Comparison of ENCODE assay signal across 25 cellular contexts in genomic region chr15:40647523-40647922, GRCh38.
"Had no signal": no experiment of that assay in that cellular context is flagged by ENCODE, and none has a peak within 500 bp of the region (broad histone marks: within the 10 kb centered on the region; RNA-seq: fewer than 3 reads in every experiment).

No MANE protein-coding gene starts in this region.

- H3K4me3 ChIP-seq: dorsolateral prefrontal cortex, gastrocnemius medialis, lower lobe of right lung, smooth muscle cell, suprapubic skin, transverse colon, upper lobe of right lung, vagina had no signal

- H3K27me3 ChIP-seq: dorsolateral prefrontal cortex, gastrocnemius medialis, suprapubic skin, transverse colon, upper lobe of right lung, vagina had no signal

- H3K27me3 Mint-ChIP-seq: progenitor cell of endocrine pancreas; stimulated activated naive CD8-positive, alpha-beta T cell treated with anti-CD3 and anti-CD28 coated beads, Interleukin-15, amount 100 ng/mL, for 72 hours had no signal

- H2AFZ ChIP-seq: parathyroid adenoma had no signal

- H3K4me1 Mint-ChIP-seq: natural killer cell had no signal

- FAIRE-seq: keratinocyte had no signal

- ATAC-seq: esophagus mucosa; gastrocnemius medialis; left ventricle myocardium superior; lower lobe of right lung; natural killer cell; sciatic nerve; stimulated activated naive CD8-positive, alpha-beta T cell treated with anti-CD3 and anti-CD28 coated beads, Interleukin-15, amount 100 ng/mL, for 72 hours; upper lobe of right lung had no signal

- H3K36me3 Mint-ChIP-seq: natural killer cell had no signal

- H3K27ac Mint-ChIP-seq: natural killer cell; progenitor cell of endocrine pancreas; stimulated activated naive CD8-positive, alpha-beta T cell treated with anti-CD3 and anti-CD28 coated beads, Interleukin-15, amount 100 ng/mL, for 72 hours had no signal

- H3K9ac ChIP-seq: parathyroid adenoma had no signal

- H3K79me2 ChIP-seq: parathyroid adenoma had no signal

- H3K27ac ChIP-seq: dorsolateral prefrontal cortex, epithelial cell of prostate, gastrocnemius medialis, lower lobe of right lung, parathyroid adenoma, suprapubic skin, transverse colon, upper lobe of right lung, vagina had no signal

- H3K4me2 ChIP-seq: smooth muscle cell had no signal

- DNase-seq: dorsolateral prefrontal cortex; effector CD4-positive, alpha-beta T cell; foreskin fibroblast; gastrocnemius medialis; head of caudate nucleus; left ventricle myocardium superior; lower lobe of right lung; natural killer cell; stimulated activated CD4-positive, alpha-beta T cell treated with anti-CD3 and anti-CD28 coated beads, Interleukin-12 subunit alpha, Interleukin-12 subunit beta, amount 100 ng/mL, for 4 hours; stimulated activated CD4-positive, alpha-beta T cell treated with anti-CD3 and anti-CD28 coated beads, Interleukin-1b, Interleukin-23, amount 100 ng/mL, for 48 hours; stimulated activated CD4-positive, alpha-beta T cell treated with anti-CD3 and anti-CD28 coated beads, Interleukin-4, amount 100 ng/mL, for 1 hour; stimulated activated CD8-positive, alpha-beta memory T cell treated with anti-CD3 and anti-CD28 coated beads, Interleukin-4, amount 100 ng/mL, for 48 hours; stimulated activated naive CD4-positive, alpha-beta T cell; stimulated activated naive CD8-positive, alpha-beta T cell treated with anti-CD3 and anti-CD28 coated beads, Interleukin-15, amount 100 ng/mL, for 72 hours; transverse colon; upper lobe of right lung had no signal

- H3K4me1 ChIP-seq: gastrocnemius medialis, lower lobe of right lung, parathyroid adenoma, suprapubic skin, upper lobe of right lung, vagina had no signal

- H3K36me3 ChIP-seq: gastrocnemius medialis, lower lobe of right lung, suprapubic skin, transverse colon, upper lobe of right lung, vagina had no signal

- H3K9me3 Mint-ChIP-seq: natural killer cell; stimulated activated naive CD8-positive, alpha-beta T cell treated with anti-CD3 and anti-CD28 coated beads, Interleukin-15, amount 100 ng/mL, for 72 hours had no signal

- H3K9me3 ChIP-seq: gastrocnemius medialis, lower lobe of right lung, suprapubic skin, transverse colon, upper lobe of right lung, vagina had no signal

- H3K4me3 Mint-ChIP-seq: natural killer cell; stimulated activated naive CD8-positive, alpha-beta T cell treated with anti-CD3 and anti-CD28 coated beads, Interleukin-15, amount 100 ng/mL, for 72 hours had no signal
